10 cellular contexts compared by ENCODE assay signal in the genomic region with DNA sequence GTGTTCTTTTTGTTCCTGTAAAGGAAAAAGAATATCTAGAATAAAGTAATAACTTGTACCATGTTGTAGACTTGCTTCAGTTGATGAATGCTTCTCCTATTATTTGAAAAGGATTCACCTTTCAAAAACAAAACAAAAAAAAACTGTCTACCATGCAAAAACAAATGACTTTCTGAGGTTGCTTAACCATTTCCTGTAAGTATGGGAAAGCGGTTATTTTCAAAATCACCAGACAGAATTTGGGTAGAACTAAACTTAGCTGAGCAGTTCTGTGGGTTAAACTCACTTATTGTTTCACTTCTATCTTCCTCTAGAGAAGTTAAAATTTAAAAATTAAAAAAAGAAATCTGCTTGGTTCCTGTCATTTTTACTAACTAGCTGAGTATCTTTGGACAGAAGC. TPM values are rescaled to one million over a fixed set of nuclear protein-coding genes. Genes with fewer than 3 reads are reported as not detected.
DNase-seq lines count a peak whose midpoint lies in the region; ATAC-seq and TF ChIP-seq lines count a peak whose summit lies in the region.
"Had no signal": no experiment of that assay in that cellular context is flagged by ENCODE, and none has a peak within 500 bp of the region (broad histone marks: within the 10 kb centered on the region; RNA-seq: fewer than 3 reads in every experiment).

No MANE protein-coding gene starts in this region.

- H3K9me3 ChIP-seq in OCI-LY3 (ENCODE audit: insufficient read depth, low read length) (no peaks in the 10 kb centered on the region), smooth muscle cell (replicated peaks; ENCODE audit: low read depth) (no peaks in the 10 kb centered on the region), lower lobe of right lung (no peaks in the 10 kb centered on the region), transverse colon (no peaks in the 10 kb centered on the region)

- H3K4me1 ChIP-seq in OCI-LY3 (ENCODE audit: low read length) (peaks cover 59% of the 10 kb centered on the region), smooth muscle cell (ENCODE audit: low read depth) (peaks cover 15% of the 10 kb centered on the region), lower lobe of right lung (peaks cover 31% of the 10 kb centered on the region), transverse colon (peaks cover 0 to 47% (median 13%) of the 10 kb centered on the region in 4 donors)

- H3K27me3 ChIP-seq in OCI-LY3 (ENCODE audit: low read depth, low read length) (no peaks in the 10 kb centered on the region), smooth muscle cell (ENCODE audit: low read depth) (no peaks in the 10 kb centered on the region), lower lobe of right lung (ENCODE audit: low read depth) (no peaks in the 10 kb centered on the region), transverse colon (no peaks in the 10 kb centered on the region)

- TF ChIP-seq CTCF in OCI-LY3 (IDR thresholded peaks at IDR 0.05; ENCODE audit: low read depth, low read length) (no peak), smooth muscle cell (IDR thresholded peaks at IDR 0.05; ENCODE audit: borderline replicate concordance, insufficient read depth, poor library complexity, severe bottlenecking) (no peak), lower lobe of right lung (IDR thresholded peaks at IDR 0.05) (no peak), glutamatergic neuron (IDR thresholded peaks at IDR 0.05; ENCODE audit: partially characterized antibody, unreplicated experiment) (no peak), transverse colon (IDR thresholded peaks at IDR 0.05) (no peak)

- intact Hi-C loops in activated CD4-positive, alpha-beta T cell treated with anti-CD3 and anti-CD28 coated beads for 36 hours (cut with DNase I, micrococcal nuclease), result loop anchor here (1.0 to 10.0 kb wide), 4 partner anchors 25 to 296 kb away; a partner anchor contains a TSS
- intact Hi-C loops in lower lobe of right lung (cut with DNase I) (no loop called here), transverse colon (cut with DNase I; ENCODE audit: low total_unique reads) (no loop called here)

- H3K27ac ChIP-seq in OCI-LY3 (ENCODE audit: low read length) (peak overlapping the region; percentile 38), smooth muscle cell (ENCODE audit: low read depth) (peak overlapping the region; percentile 6), lower lobe of right lung (no peak overlapping the region), transverse colon (peak overlapping the region in 1 of 4 donors; percentile 59)

- peaks cover 11% of the 10 kb centered on the region for H3F3A ChIP-seq in smooth muscle cell (ENCODE audit: low read depth)

- H3K27me3 Mint-ChIP-seq in activated CD4-positive, alpha-beta T cell treated with anti-CD3 and anti-CD28 coated beads for 36 hours, result no peaks in the 10 kb centered on the region
- peaks cover 2% of the 10 kb centered on the region for H3K27me3 Mint-ChIP-seq in glutamatergic neuron (ENCODE audit: unreplicated experiment)

- peak; percentile 34 for ATAC-seq in activated CD4-positive, alpha-beta T cell treated with anti-CD3 and anti-CD28 coated beads for 36 hours
- ATAC-seq in HG02973 (IDR thresholded peaks at IDR 0.05; ENCODE audit: unreplicated experiment) (peak; percentile 52), lower lobe of right lung (no peak)

- peak overlapping the region; percentile 62 for H3K4me2 ChIP-seq in OCI-LY3 (ENCODE audit: low read length)
- H3K4me2 ChIP-seq in smooth muscle cell, result peak overlapping the region; percentile 20

- H3K4me3 ChIP-seq in OCI-LY3 (ENCODE audit: low read length) (peak overlapping the region; percentile 29), smooth muscle cell (no peak overlapping the region), lower lobe of right lung (no peak overlapping the region), transverse colon (no peak overlapping the region)

- H4K20me1 ChIP-seq in OCI-LY3 (ENCODE audit: insufficient read depth, low read length) (peaks cover 24% of the 10 kb centered on the region), smooth muscle cell (ENCODE audit: low read depth) (peaks cover 21% of the 10 kb centered on the region)

- peak overlapping the region; percentile 75 for H3K27ac Mint-ChIP-seq in activated CD4-positive, alpha-beta T cell treated with anti-CD3 and anti-CD28 coated beads for 36 hours
- H3K27ac Mint-ChIP-seq in glutamatergic neuron (ENCODE audit: unreplicated experiment), result no peak overlapping the region

- in situ Hi-C loops in transverse colon (cut with MboI; ENCODE audit: low pct_ligation_motif_present in 1 of 4, low pct_unique_long_range_greater_than_20kb in 1 of 4, low sequenced_read_pairs in 3 of 4), result no loop called here

- H3K9ac ChIP-seq in OCI-LY3 (ENCODE audit: low read length) (no peak overlapping the region), smooth muscle cell (ENCODE audit: low read depth) (no peak overlapping the region)

- POLR2A ChIA-PET in activated CD4-positive, alpha-beta T cell treated with anti-CD3 and anti-CD28 coated beads for 36 hours (lab: Charles Lee), result interaction anchor here (0.6 to 0.7 kb wide), 3 partner anchors 16 to 122 kb away, joined by 3 to 5 read pairs (median 3); no protein-coding TSS in a partner anchor

- H3K79me2 ChIP-seq in OCI-LY3 (ENCODE audit: low read length) (peaks cover 70% of the 10 kb centered on the region), smooth muscle cell (ENCODE audit: low read depth) (peaks cover 78% of the 10 kb centered on the region)

- H3K36me3 Mint-ChIP-seq in activated CD4-positive, alpha-beta T cell treated with anti-CD3 and anti-CD28 coated beads for 36 hours (ENCODE audit: low read depth), result peaks cover 17% of the 10 kb centered on the region
- no peaks in the 10 kb centered on the region for H3K36me3 Mint-ChIP-seq in glutamatergic neuron (ENCODE audit: unreplicated experiment)

- TF ChIP-seq POLR2A in transverse colon (IDR thresholded peaks at IDR 0.05), result no peak

- WGBS in smooth muscle cell (ENCODE audit: low lambda C conversion rate), result 81% methylated on average over 1 of the region's 1 CpG
- WGBS in transverse colon (ENCODE audit: low coverage in 1 of 2), 2 donors, result 54 to 85% methylated on average over 1 of the region's 1 CpG

- H3K4me3 Mint-ChIP-seq in activated CD4-positive, alpha-beta T cell treated with anti-CD3 and anti-CD28 coated beads for 36 hours, result no peak overlapping the region
- no peak overlapping the region for H3K4me3 Mint-ChIP-seq in glutamatergic neuron (ENCODE audit: unreplicated experiment)

- H3K36me3 ChIP-seq in OCI-LY3 (replicated peaks; ENCODE audit: low read depth, low read length), result peaks cover 12% of the 10 kb centered on the region
- H3K36me3 ChIP-seq in smooth muscle cell (ENCODE audit: low read depth), result no peaks in the 10 kb centered on the region
- no peaks in the 10 kb centered on the region for H3K36me3 ChIP-seq in lower lobe of right lung
- no peaks in the 10 kb centered on the region for H3K36me3 ChIP-seq in transverse colon

- H2AFZ ChIP-seq in OCI-LY3 (ENCODE audit: low read depth, low read length) (no peak overlapping the region), smooth muscle cell (ENCODE audit: low read depth) (no peak overlapping the region)

- no peak for TF ChIP-seq EP300 in transverse colon (IDR thresholded peaks at IDR 0.05; ENCODE audit: low read depth)

- H3K4me1 Mint-ChIP-seq in activated CD4-positive, alpha-beta T cell treated with anti-CD3 and anti-CD28 coated beads for 36 hours, result peaks cover 80% of the 10 kb centered on the region
- peaks cover 18% of the 10 kb centered on the region for H3K4me1 Mint-ChIP-seq in glutamatergic neuron (ENCODE audit: low read depth, unreplicated experiment)

- peaks cover 3% of the 10 kb centered on the region for H3K9me3 Mint-ChIP-seq in activated CD4-positive, alpha-beta T cell treated with anti-CD3 and anti-CD28 coated beads for 36 hours (ENCODE audit: low read depth)
- H3K9me3 Mint-ChIP-seq in glutamatergic neuron (ENCODE audit: unreplicated experiment), result no peaks in the 10 kb centered on the region

- CTCF ChIA-PET in activated CD4-positive, alpha-beta T cell treated with anti-CD3 and anti-CD28 coated beads for 36 hours (lab: Charles Lee), result interaction anchor here (0.8 to 1.1 kb wide), 3 partner anchors 38 to 209 kb away, joined by 3 to 10 read pairs (median 3); no protein-coding TSS in a partner anchor

- no peak for DNase-seq in activated CD4-positive, alpha-beta T cell treated with anti-CD3 and anti-CD28 coated beads for 36 hours
- DNase-seq in activated CD4-positive, alpha-beta T cell treated with anti-CD3 and anti-CD28 coated beads for 1 hour, result no peak
- DNase-seq in smooth muscle cell (lab: John Stamatoyannopoulos, UW; ENCODE audit: unreplicated experiment) (no peak), lower lobe of right lung (no peak), glutamatergic neuron (no peak), transverse colon (no peak)
- DNase-seq: NCI-H1105; stimulated activated naive CD4-positive, alpha-beta T cell treated with Interleukin-2 at 50 U/mL for 16 hours had no signal

RNA-seq across cellular contexts. Expression of a gene that starts 25.2 kb away (rescaled TPM):
- 10 to 100 TPM; 45.8 to 46.7 TPM for total RNA-seq in activated CD4-positive, alpha-beta T cell treated with anti-CD3 and anti-CD28 coated beads for 36 hours
- total RNA-seq in smooth muscle cell (24.3 and 28.0 TPM in 2 replicates), lower lobe of right lung (59.6 TPM), glutamatergic neuron (ENCODE audit: unreplicated experiment) (9.3 TPM), transverse colon (10 to 100 TPM in 3 of 4 donors, 1 to 10 TPM in 1; 7.2 to 40.5 (median 34.8) TPM)
- polyA plus RNA-seq in smooth muscle cell, result 2.3 and 3.5 TPM in 2 replicates

Comparison
In these comparisons a context has a peak if more than half of its experiments do, and no peak if none do; other contexts are left out.
1. ATAC-seq: peak in activated CD4-positive, alpha-beta T cell treated with anti-CD3 and anti-CD28 coated beads for 36 hours (single experiment) and HG02973 (single experiment); none in lower lobe of right lung (0 of 2).
2. intact Hi-C loops: an anchor here in activated CD4-positive, alpha-beta T cell treated with anti-CD3 and anti-CD28 coated beads for 36 hours (1.0 to 10.0 kb wide); none called in lower lobe of right lung and transverse colon.